8 cellular contexts compared by ENCODE assay signal in genomic region chr5:140806834-140807775, GRCh38. TPM values are rescaled to one million over a fixed set of nuclear protein-coding genes. Genes with fewer than 3 reads are reported as not detected.
A peak's percentile ranks its signal among the peaks of the same experiment; 100 is the strongest.
DNase-seq lines count a peak whose midpoint lies in the region; ATAC-seq, FAIRE-seq and TF ChIP-seq lines count a peak whose summit lies in the region.

TSS of gene PCDHA4 (plus strand) at chr5:140807068.

- no peaks in the 10 kb centered on the region for H4K20me1 ChIP-seq in K562 (replicated peaks; ENCODE audit: control insufficient read depth, insufficient read depth, low read length)

- TF ChIP-seq RAD21 in K562 (CRISPR knock-in tag; conservative IDR thresholded peaks at IDR 0.05 in 1 of 2, IDR thresholded peaks at IDR 0.05 in 1 of 2): peak in 1 of 2 experiments; percentile 22; a peak in 1 of 4 replicates

- in situ Hi-C loops in K562 (cut with MboI): no loop called here

- no TSS peak for BruUV-seq in K562 (replicated peaks; lab: Mats Ljungman, UMichigan)

- H3K4me1 ChIP-seq in HUES48 (ENCODE audit: control insufficient read depth, insufficient read depth, low read length): no peaks in the 10 kb centered on the region
- peaks cover 0 to 11% of the 10 kb centered on the region in 2 experiments; a peak in 2 of 5 replicates for H3K4me1 ChIP-seq in K562 (replicated peaks in 1 of 2; ENCODE audit: control insufficient read depth in 2 of 2, insufficient read depth in 2 of 2, low read length in 2 of 2)
- no peaks in the 10 kb centered on the region for H3K4me1 ChIP-seq in vagina

- H3K9me3 ChIP-seq in HUES48 (ENCODE audit: control insufficient read depth, insufficient read depth, low read length): peaks cover 6% of the 10 kb centered on the region; the same call in 1 of the 2 replicates
- no peaks in the 10 kb centered on the region; the same call in 1 of the 2 replicates for H3K9me3 ChIP-seq in K562 (replicated peaks; ENCODE audit: control insufficient read depth, insufficient read depth, low read depth, low read length)
- H3K9me3 ChIP-seq in vagina: peaks cover 7% of the 10 kb centered on the region

- no peak for DNase-seq in AG09309 (ENCODE audit: low read depth)
- peak in 3 of 4 experiments; percentile 13 to 47 (median 17) for DNase-seq in K562 (ENCODE audit: extremely low read depth in 1 of 4, low spot score in 3 of 4)
- DNase-seq in kidney tubule cell (ENCODE audit: low spot score): peak; percentile 53
- DNase-seq in vagina (ENCODE audit: extremely low spot score in 2 of 2): no peak

- no peak within 1 kb of the TSS for H3K4me2 ChIP-seq in K562 (ENCODE audit: insufficient read depth, low read length)

- no peaks in the 10 kb centered on the region for H3K79me2 ChIP-seq in K562 (ENCODE audit: control insufficient read depth, insufficient read depth, low read length)

- H3K27ac ChIP-seq in HUES48 (ENCODE audit: low read depth, low read length): no peak within 1 kb of the TSS
- H3K27ac ChIP-seq in K562 (ENCODE audit: extremely low read depth, low read depth, low read length): no peak within 1 kb of the TSS
- no peak within 1 kb of the TSS for H3K27ac ChIP-seq in vagina

- no peaks in the 10 kb centered on the region for H3K36me3 ChIP-seq in HUES48 (ENCODE audit: control insufficient read depth, insufficient read depth, low read length)
- H3K36me3 ChIP-seq in K562 (ENCODE audit: control insufficient read depth, insufficient read depth, low read length): no peaks in the 10 kb centered on the region
- no peaks in the 10 kb centered on the region for H3K36me3 ChIP-seq in vagina

- peak; percentile 69 for TF ChIP-seq CTCF in AG09309 (IDR thresholded peaks at IDR 0.05; ENCODE audit: control insufficient read depth, insufficient read depth, low read depth, low read length, missing control alignments)
- peak; percentile 38 to 58 (median 56) for TF ChIP-seq CTCF in K562 (IDR thresholded peaks at IDR 0.05 in 2 of 3, conservative IDR thresholded peaks at IDR 0.05 in 1 of 3; ENCODE audit: insufficient read depth in 2 of 3, low read depth in 1 of 3, low read length in 3 of 3)
- TF ChIP-seq CTCF in vagina (IDR thresholded peaks at IDR 0.05): no peak

- CTCF ChIA-PET in K562 (lab: Yijun Ruan, JAX; ENCODE audit: low intra/inter-chr PET ratio): no interaction called here

- H3K9me1 ChIP-seq in K562 (ENCODE audit: control insufficient read depth, insufficient read depth, low read length): no peaks in the 10 kb centered on the region

- 9% methylated on average over 40 of the region's 47 CpGs for WGBS in K562 (ENCODE audit: insufficient coverage, low coverage, missing lambda C conversion rate)

- TF ChIP-seq POLR2A in K562 (conservative IDR thresholded peaks at IDR 0.05) (no peak), vagina (IDR thresholded peaks at IDR 0.05) (no peak)

- POLR2A ChIA-PET in K562 (lab: Yijun Ruan, JAX): no interaction called here

- TF ChIP-seq EP300 in K562 (IDR thresholded peaks at IDR 0.05; ENCODE audit: low read length): no peak

- H3K27me3 ChIP-seq in HUES48 (ENCODE audit: control insufficient read depth, insufficient read depth, low read length): no peaks in the 10 kb centered on the region
- H3K27me3 ChIP-seq in K562 (ENCODE audit: control insufficient read depth in 2 of 2, insufficient read depth in 2 of 2, low read length in 2 of 2): no peaks in the 10 kb centered on the region
- H3K27me3 ChIP-seq in vagina: no peaks in the 10 kb centered on the region

- H3K9ac ChIP-seq in HUES48 (ENCODE audit: low read depth, low read length) (peak within 1 kb of the TSS; percentile 80), K562 (ENCODE audit: insufficient read depth in 1 of 2, low read depth in 2 of 2, low read length in 2 of 2) (no peak within 1 kb of the TSS)

- H3K4me3 ChIP-seq in AG09309 (ENCODE audit: control insufficient read depth, low read depth, low read length) (peak within 1 kb of the TSS; percentile 46), HUES48 (ENCODE audit: low read depth, low read length) (peak within 1 kb of the TSS; percentile 83), K562 (no peak within 1 kb of the TSS), vagina (peak within 1 kb of the TSS; percentile 13 to 41)

- no peak for FAIRE-seq in K562 (lab: Jason Lieb, UNC)

- ATAC-seq in K562: peak; percentile 86
- no peak for ATAC-seq in GM21619 (IDR thresholded peaks at IDR 0.05; ENCODE audit: unreplicated experiment)
- ATAC-seq in GM18517 (IDR thresholded peaks at IDR 0.05; ENCODE audit: unreplicated experiment): no peak
- no peak for ATAC-seq in HG03442 (IDR thresholded peaks at IDR 0.05; ENCODE audit: unreplicated experiment)

- no peak within 1 kb of the TSS for H2AFZ ChIP-seq in K562 (ENCODE audit: low read depth, low read length)

- intact Hi-C loops in K562 (cut with micrococcal nuclease) (no loop called here), vagina (cut with DNase I) (no loop called here)

TF ChIP-seq in K562, 482 proteins besides CTCF, POLR2A, EP300 and RAD21:
- no peak for TF ChIP-seq ZNF830 (CRISPR knock-in tag; IDR thresholded peaks at IDR 0.05)
- TF ChIP-seq ZNF3 (CRISPR knock-in tag; IDR thresholded peaks at IDR 0.05): no peak
- TF ChIP-seq HINFP (tag; conservative IDR thresholded peaks at IDR 0.05; ENCODE audit: low read depth): no peak

RNA-seq across cellular contexts. Expression of gene PCDHA4, which starts in this region (rescaled TPM):
- total RNA-seq in K562 (2011; cell fraction: chromatin; rRNA removed; ENCODE audit: low replicate concordance): 0.09 TPM in 1 of 2 replicates, not detected in the other
- total RNA-seq in K562 (2011; cell fraction: nucleolus; rRNA removed): not detected in 2 replicates
- not detected in 2 replicates for total RNA-seq in K562 (2011; cell fraction: nucleoplasm; rRNA removed)
- total RNA-seq in K562 (2014; rRNA removed) (not detected in 2 replicates), K562 (2014; rRNA removed; fragmentation: Illumina TruSeq; extraction: Trizol) (not detected in 2 replicates), K562 (2015; rRNA removed; fragmentation: Illumina TruSeq; extraction: Trizol) (not detected in 2 replicates), K562 (2021) (0.04 TPM in 1 of 2 replicates, not detected in the other), vagina (2.0 TPM)
- polyA plus RNA-seq in K562 (2011; rRNA removed) (not detected in 2 replicates), K562 (2014; fragmentation: Illumina TruSeq; extraction: Trizol) (not detected in 2 replicates), K562 (2014; fragmentation: Nextera tagmentation; extraction: Ambion mirVana) (not detected), K562 (2014; rRNA removed) (not detected in 2 replicates)
- not detected in 2 replicates for polyA plus RNA-seq in K562 (2011; cell fraction: cytosol; rRNA removed)
- polyA plus RNA-seq in K562 (2011; cell fraction: nucleus; rRNA removed): not detected in 2 replicates
- under 0.01 TPM in 1 of 2 replicates, not detected in the other for polyA plus RNA-seq in K562 (2012)
- polyA minus RNA-seq in K562 (2011; rRNA and poly(A)+ RNA removed): not detected in 2 replicates
- not detected in 2 replicates for polyA minus RNA-seq in K562 (2011; cell fraction: cytosol; rRNA and poly(A)+ RNA removed)
- under 0.01 TPM in 1 of 2 replicates, not detected in the other for polyA minus RNA-seq in K562 (2011; cell fraction: nucleus; rRNA and poly(A)+ RNA removed)

Comparison
In these comparisons a context has a peak if more than half of its experiments do, and no peak if none do; other contexts are left out.
1. Peak in DNase-seq and ATAC-seq in K562; RNA of the gene not detected or under 1 TPM.
2. CTCF ChIP-seq: peak in AG09309 (single experiment) and K562 (3 of 3); none in vagina (0 of 3).